7 cellular contexts compared by ENCODE assay signal in genomic region chr15:45118131-45118588, GRCh38. TPM values are rescaled to one million over a fixed set of nuclear protein-coding genes. Genes with fewer than 3 reads are reported as not detected.
A peak's percentile ranks its signal among the peaks of the same experiment; 100 is the strongest.
DNase-seq lines count a peak whose midpoint lies in the region; ATAC-seq and TF ChIP-seq lines count a peak whose summit lies in the region.

No MANE protein-coding gene starts in this region.

- intact Hi-C loops in ascending aorta (cut with DNase I), result no loop called here
- intact Hi-C loops in gastrocnemius medialis (cut with DNase I; ENCODE audit: low total_unique reads), result no loop called here

- TF ChIP-seq POLR2A in gastrocnemius medialis (IDR thresholded peaks at IDR 0.05), result no peak

- TF ChIP-seq CTCF in ascending aorta (IDR thresholded peaks at IDR 0.05) (peak; percentile 81 to 97 (median 97)), gastrocnemius medialis (IDR thresholded peaks at IDR 0.05 in 4 of 5, conservative IDR thresholded peaks at IDR 0.05 in 1 of 5) (peak; percentile 48 to 91 (median 74))

- H3K4me1 Mint-ChIP-seq in T-helper 17 cell, result peaks cover 32% of the 10 kb centered on the region

- H3K4me1 ChIP-seq in ascending aorta (peaks cover 7 to 12% of the 10 kb centered on the region in 2 donors), gastrocnemius medialis (peaks cover 7 to 10% of the 10 kb centered on the region in 2 donors)

- peak overlapping the region; percentile 86 for H3K4me3 Mint-ChIP-seq in T-helper 17 cell

- H3K27ac Mint-ChIP-seq in T-helper 17 cell, result peak overlapping the region; percentile 43

- in situ Hi-C loops in gastrocnemius medialis (cut with MboI; ENCODE audit: low sequenced_read_pairs in 4 of 4), result no loop called here

- H3K9me3 ChIP-seq in T-helper 17 cell (ENCODE audit: control insufficient read depth, low read length, poor library complexity, severe bottlenecking), result no peaks in the 10 kb centered on the region
- no peaks in the 10 kb centered on the region for H3K9me3 ChIP-seq in ascending aorta
- no peaks in the 10 kb centered on the region for H3K9me3 ChIP-seq in gastrocnemius medialis

- H3K36me3 ChIP-seq in ascending aorta (no peaks in the 10 kb centered on the region), gastrocnemius medialis (no peaks in the 10 kb centered on the region)

- DNase-seq in NCI-H1694 treated with DMSO at 0.1 percent for 48 hours (lab: John Stamatoyannopoulos, UW) (peak; percentile 85), T-helper 17 cell (peak; percentile 57 to 76 (median 65)), ascending aorta (ENCODE audit: low spot score in 2 of 2) (peak; percentile 18 to 92), hippocampal formation (lab: John Stamatoyannopoulos, UW) (peak; percentile 87 to 91), gastrocnemius medialis (peak; percentile 60 to 73)

- H3K36me3 Mint-ChIP-seq in T-helper 17 cell (ENCODE audit: low read depth), result peaks cover 13% of the 10 kb centered on the region

- H3K4me3 ChIP-seq in ascending aorta, result peak overlapping the region; percentile 41 to 56
- H3K4me3 ChIP-seq in gastrocnemius medialis, result peak overlapping the region; percentile 21 to 56 (median 39)

- peaks cover 87% of the 10 kb centered on the region for H3K27me3 Mint-ChIP-seq in T-helper 17 cell

- peak; percentile 98 for ATAC-seq in GM18502 (IDR thresholded peaks at IDR 0.05; ENCODE audit: poor library complexity, unreplicated experiment)
- ATAC-seq in HG02973 (IDR thresholded peaks at IDR 0.05; ENCODE audit: unreplicated experiment), result peak; percentile 91
- ATAC-seq in T-helper 17 cell, result peak; percentile 99
- peak; percentile 96 to 99 for ATAC-seq in gastrocnemius medialis

- H3K27me3 ChIP-seq in ascending aorta (peaks cover 11% of the 10 kb centered on the region), gastrocnemius medialis (peaks cover 47 to 50% (median 48%) of the 10 kb centered on the region in 3 donors)

- H3K27ac ChIP-seq in ascending aorta (no peak overlapping the region), gastrocnemius medialis (no peak overlapping the region)

RNA-seq across cellular contexts. Expression of gene DUOXA2, which starts 4.0 kb away (rescaled TPM):
- not detected for total RNA-seq in T-helper 17 cell
- total RNA-seq in ascending aorta, result 0.32 TPM
- not detected for total RNA-seq in gastrocnemius medialis

RNA-seq across cellular contexts. Expression of gene DUOX2, which starts 4.2 kb away (rescaled TPM):
- total RNA-seq in T-helper 17 cell (under 1 TPM in 1 of 2 donors, not detected in 1; 0.27 TPM), ascending aorta (2.3 TPM), gastrocnemius medialis (not detected)

RNA-seq across cellular contexts. Expression of gene DUOXA1, which starts 11.5 kb away (rescaled TPM):
- total RNA-seq in T-helper 17 cell, result under 1 TPM in 1 of 2 donors, not detected in 1; 0.57 TPM
- total RNA-seq in ascending aorta, result 4.2 TPM
- total RNA-seq in gastrocnemius medialis, result not detected

RNA-seq across cellular contexts. Expression of gene DUOX1, which starts 11.6 kb away (rescaled TPM):
- under 1 TPM in 1 of 2 donors, not detected in 1; 0.42 TPM for total RNA-seq in T-helper 17 cell
- total RNA-seq in ascending aorta, result 2.7 TPM
- under 1 TPM in 3 of 4 donors, not detected in 1; 0.07 to 0.56 (median 0.13) TPM for total RNA-seq in gastrocnemius medialis
